10 cellular contexts compared by ENCODE assay signal in the genomic region with DNA sequence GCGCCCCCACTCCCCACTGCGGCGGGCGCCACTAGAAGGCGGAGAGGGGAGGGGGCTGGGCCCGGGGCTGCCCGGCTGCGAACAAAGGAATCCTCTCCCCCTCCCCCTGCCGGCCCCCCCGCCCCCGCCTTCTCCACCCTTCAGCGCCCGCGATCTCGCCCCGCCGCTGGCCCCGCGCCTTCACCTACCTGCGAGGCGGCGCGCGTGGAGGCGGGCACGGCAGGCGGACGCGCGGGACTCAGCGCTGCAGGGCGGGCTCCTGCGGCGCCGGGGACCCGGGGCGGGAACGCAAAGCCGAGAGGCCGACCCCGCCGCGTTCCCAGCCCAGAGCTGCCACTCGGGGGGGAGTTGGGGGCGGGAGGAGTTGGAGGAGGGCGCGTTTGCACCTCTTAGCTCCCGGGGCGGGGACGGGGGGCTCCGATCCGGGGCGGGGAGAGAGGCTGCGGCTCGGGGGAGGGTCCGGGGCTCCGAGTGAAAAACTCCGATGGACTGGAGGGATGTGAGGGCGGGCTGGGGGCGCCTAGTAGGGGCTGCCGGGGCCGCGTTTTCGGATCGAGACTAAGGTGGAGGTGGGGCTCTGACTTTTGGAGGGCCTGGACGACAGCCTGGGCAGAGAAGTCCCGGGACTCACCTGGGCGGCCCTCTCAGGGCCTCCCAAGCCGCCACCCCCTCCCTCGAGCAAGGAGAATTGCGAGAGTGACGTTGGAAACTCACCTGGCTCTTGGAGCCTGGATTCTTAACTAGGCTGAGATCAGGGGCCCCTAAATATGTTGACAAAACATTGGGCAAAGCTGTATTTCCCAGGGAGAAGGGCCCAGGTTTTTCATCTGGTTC. TPM values are rescaled to one million over a fixed set of nuclear protein-coding genes. Genes with fewer than 3 reads are reported as not detected.
DNase-seq lines count a peak whose midpoint lies in the region; ATAC-seq and TF ChIP-seq lines count a peak whose summit lies in the region.
"Had no signal": no experiment of that assay in that cellular context is flagged by ENCODE, and none has a peak within 500 bp of the region (broad histone marks: within the 10 kb centered on the region; RNA-seq: fewer than 3 reads in every experiment).

Gene FBN3, minus strand, starts transcription at position 332 of the 834 bp plus-strand sequence. CDS start 2,112 bp downstream, outside the sequence.

- H3K27me3 ChIP-seq in A673 (replicated peaks; ENCODE audit: insufficient read depth, low read depth, low read length, poor library complexity) = peaks cover 28% of the 10 kb centered on the region
- H3K27me3 ChIP-seq in body of pancreas = peaks cover 0 to 6% of the 10 kb centered on the region in 2 donors

- H3K4me1 ChIP-seq in A673 (ENCODE audit: insufficient read depth, low read length, poor library complexity, severe bottlenecking) = peaks cover 4% of the 10 kb centered on the region
- H3K4me1 ChIP-seq in body of pancreas = peaks cover 26% of the 10 kb centered on the region

- no peaks in the 10 kb centered on the region for H3K9me3 Mint-ChIP-seq in mesothelial cell of epicardium

- BruUV-seq in A673 (replicated peaks; lab: Mats Ljungman, UMichigan) = no TSS peak

- H3K27ac Mint-ChIP-seq in mesothelial cell of epicardium = peak within 1 kb of the TSS; percentile 91

- TF ChIP-seq POLR2A in body of pancreas (IDR thresholded peaks at IDR 0.05) = no peak

- CTCF ChIA-PET in A673 (lab: Charles Lee) = no interaction called here

- 6 to 10% methylated on average over 2 to 61 of the region's 72 CpGs for WGBS in body of pancreas, 2 donors

- no peak for TF ChIP-seq CTCF in A673 (conservative IDR thresholded peaks at IDR 0.05; ENCODE audit: low read depth, low read length)
- TF ChIP-seq CTCF in GM10266 (IDR thresholded peaks at IDR 0.05; ENCODE audit: control insufficient read depth, insufficient read depth, low read depth, missing control alignments) = no peak
- no peak for TF ChIP-seq CTCF in body of pancreas (IDR thresholded peaks at IDR 0.05)
- no peak for TF ChIP-seq CTCF in mesothelial cell of epicardium (IDR thresholded peaks at IDR 0.05; ENCODE audit: unreplicated experiment)

- peak; percentile 16 for ATAC-seq in body of pancreas
- no peak for ATAC-seq in left colon

- H3K36me3 ChIP-seq in A673 (ENCODE audit: insufficient read depth, low read length, poor library complexity, severe bottlenecking) (no peaks in the 10 kb centered on the region), body of pancreas (replicated peaks in 1 of 2; ENCODE audit: insufficient read depth in 1 of 2, low read depth in 2 of 2) (no peaks in the 10 kb centered on the region)

- no peaks in the 10 kb centered on the region for H3K27me3 Mint-ChIP-seq in mesothelial cell of epicardium (ENCODE audit: low read depth)

- H3K27ac ChIP-seq in A673 (ENCODE audit: low read depth, low read length, poor library complexity, severe bottlenecking) (no peak within 1 kb of the TSS), body of pancreas (no peak within 1 kb of the TSS)

- H3K36me3 Mint-ChIP-seq in mesothelial cell of epicardium = no peaks in the 10 kb centered on the region

- H3K4me1 Mint-ChIP-seq in mesothelial cell of epicardium = peaks cover 40% of the 10 kb centered on the region

- H3K4me3 ChIP-seq in A673 (ENCODE audit: low read depth, low read length, poor library complexity, severe bottlenecking) (peak within 1 kb of the TSS; percentile 44), body of pancreas (no peak within 1 kb of the TSS)

- POLR2A ChIA-PET in A673 (lab: Charles Lee; ENCODE audit: low non-redundant PET) = no interaction called here

- DNase-seq in A673 (ENCODE audit: low spot score) (no peak), GM10266 (ENCODE audit: extremely low spot score) (peak; percentile 18), body of pancreas (no peak), mesothelial cell of epicardium (ENCODE audit: low spot score in 2 of 2, unreplicated experiment in 2 of 2) (peak; percentile 45 to 64), left colon (no peak), HUDEP-2 (lab: John Stamatoyannopoulos, UW; ENCODE audit: unreplicated experiment in 76 of 76) (no peak), GDM1 (lab: John Stamatoyannopoulos, UW) (no peak), hypothalamus (lab: John Stamatoyannopoulos, UW) (no peak)
- DNase-seq: NCI-H526 treated with DMSO at 0.1 percent for 48 hours had no signal

- H3K4me3 Mint-ChIP-seq in mesothelial cell of epicardium = peak within 1 kb of the TSS; percentile 81

- intact Hi-C loops in A673 (cut with micrococcal nuclease; ENCODE audit: unreplicated experiment) = no loop called here
- intact Hi-C loops in body of pancreas (cut with DNase I) = no loop called here
- intact Hi-C loops in left colon (cut with DNase I, micrococcal nuclease) = loop anchor here in 1 of 2 donors (10.0 kb wide), 1 partner anchor 105 kb away; no protein-coding TSS in a partner anchor

- H3K9me3 ChIP-seq in A673 (ENCODE audit: low read depth, low read length, poor library complexity, severe bottlenecking) (no peaks in the 10 kb centered on the region), body of pancreas (no peaks in the 10 kb centered on the region)

RNA-seq across cellular contexts. Expression of gene FBN3, which starts in this region (rescaled TPM):
- 0.06 and 0.17 TPM in 2 replicates for total RNA-seq in A673 (2021)
- under 1 TPM in 1 of 2 donors, not detected in 1; 0.26 TPM for total RNA-seq in body of pancreas
- 115 to 124 TPM (median 120 TPM) in 3 replicates for total RNA-seq in mesothelial cell of epicardium
- total RNA-seq in left colon = not detected
- total RNA-seq: activated CD8-positive, alpha-beta memory T cell treated with anti-CD3 and anti-CD28 coated beads for 36 hours had no signal

Comparison
In these comparisons a context has a peak if more than half of its experiments do, and no peak if none do; other contexts are left out.
1. RNA of gene FBN3 (total RNA-seq): 115 to 124 TPM in mesothelial cell of epicardium; 0.26 TPM in body of pancreas, 0.06 to 0.17 TPM in A673 and not detected in left colon; every median in the first group is over 10 times any median in the second.
2. Peak in ATAC-seq in body of pancreas; RNA of the gene not detected or under 1 TPM.
3. DNase-seq: peak in GM10266 (single experiment) and mesothelial cell of epicardium (2 of 2); none in A673 (single experiment), body of pancreas (0 of 4), left colon (0 of 2), HUDEP-2 (0 of 76), GDM1 (single experiment) and hypothalamus (0 of 51).